ENCODE assay signal across 21 cellular contexts in the genomic region with DNA sequence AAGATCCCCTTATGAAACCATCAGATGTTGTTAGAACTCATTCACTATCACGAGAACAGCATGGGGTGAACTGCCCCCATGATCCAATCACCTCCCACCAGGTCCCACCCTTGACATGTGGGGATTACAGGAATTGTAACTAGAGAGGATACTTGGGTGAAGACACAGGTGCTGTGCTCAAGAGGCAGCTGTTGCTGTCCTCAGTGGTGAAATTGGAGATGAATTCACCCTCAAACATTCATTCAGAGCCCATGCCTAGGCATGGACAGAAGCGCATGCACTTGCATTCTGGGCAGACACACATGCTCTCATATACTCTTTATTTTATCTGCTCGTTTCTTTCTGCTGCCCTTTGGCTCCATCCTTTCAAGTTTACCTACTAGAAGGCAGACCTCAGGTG.
"Had no signal": no experiment of that assay in that cellular context is flagged by ENCODE, and none has a peak within 500 bp of the region (broad histone marks: within the 10 kb centered on the region; RNA-seq: fewer than 3 reads in every experiment).

No MANE protein-coding gene starts in this region.

- H3K27ac ChIP-seq: breast epithelium, epithelial cell of prostate, esophagus squamous epithelium, spleen, tibial nerve had no signal

- ATAC-seq: activated CD8-positive, alpha-beta memory T cell treated with anti-CD3 and anti-CD28 coated beads, Interleukin-2, amount 10 ng/mL, durations not matched to agents 7 days and 5 days; activated CD8-positive, alpha-beta T cell treated with anti-CD3 and anti-CD28 coated beads, Interleukin-2, amount 10 ng/mL, durations not matched to agents 7 days and 5 days; activated naive CD8-positive, alpha-beta T cell treated with anti-CD3 and anti-CD28 coated beads, Interleukin-2, amount 50 U/mL, for 24 hours; left cardiac atrium; left ventricle myocardium superior; mucosa of descending colon; right cardiac atrium had no signal

- H3K4me1 ChIP-seq: breast epithelium, spleen, tibial nerve had no signal

- H3K9me3 ChIP-seq: breast epithelium, esophagus squamous epithelium, mucosa of descending colon, spleen, tibial nerve had no signal

- H3K4me3 ChIP-seq: breast epithelium, esophagus squamous epithelium, mucosa of descending colon, spleen, tibial nerve had no signal

- DNase-seq: activated B cell treated with CpG ODN at 0.5 μM for 24 hours; activated CD8-positive, alpha-beta memory T cell treated with anti-CD3 and anti-CD28 coated beads, Interleukin-2, amount 10 ng/mL, durations not matched to agents 7 days and 5 days; activated CD8-positive, alpha-beta T cell treated with anti-CD3 and anti-CD28 coated beads, Interleukin-2, amount 10 ng/mL, durations not matched to agents 7 days and 5 days; activated naive CD8-positive, alpha-beta T cell treated with anti-CD3 and anti-CD28 coated beads, Interleukin-2, amount 50 U/mL, for 24 hours; activated T-cell treated with anti-CD3 and anti-CD28 coated beads, Interleukin-2, amount 50 U/mL, for 48 hours; amygdala; dermis blood vessel endothelial cell; effector CD4-positive, alpha-beta T cell; esophagus squamous epithelium; foreskin melanocyte; islet precursor cell; left cardiac atrium; left ventricle myocardium superior; mucosa of descending colon; posterior cingulate gyrus; right cardiac atrium; spleen; stimulated activated naive CD4-positive, alpha-beta T cell treated with Interleukin-2 at 50 U/mL for 16 hours had no signal

- H3K27me3 ChIP-seq: breast epithelium, esophagus squamous epithelium, spleen, tibial nerve had no signal

- H3K36me3 ChIP-seq: breast epithelium, esophagus squamous epithelium, spleen, tibial nerve had no signal
